ENCODE assay signal across 15 cellular contexts in the genomic region with DNA sequence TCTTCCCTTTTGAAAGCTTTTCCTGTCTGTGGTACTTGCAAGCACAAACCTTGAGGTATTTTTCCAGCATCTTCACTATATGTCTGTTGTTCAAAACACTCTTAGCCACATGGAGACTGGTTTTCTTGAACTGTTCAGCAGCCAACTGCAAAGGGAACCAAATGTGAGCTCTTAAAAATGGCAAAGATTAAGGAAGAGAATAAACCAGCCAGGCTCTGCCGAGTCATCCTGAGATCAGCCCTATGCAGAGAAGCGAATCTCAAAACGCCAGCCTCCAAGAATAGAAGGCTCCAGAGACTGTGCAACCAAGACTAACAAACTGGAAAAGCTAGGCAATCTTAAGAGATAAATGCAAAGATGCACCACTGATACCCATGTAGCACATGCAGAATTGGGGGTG. TPM values are rescaled to one million over a fixed set of nuclear protein-coding genes. Genes with fewer than 3 reads are reported as not detected.
DNase-seq lines count a peak whose midpoint lies in the region; ATAC-seq lines count a peak whose summit lies in the region.
"Had no signal": no experiment of that assay in that cellular context is flagged by ENCODE, and none has a peak within 500 bp of the region (broad histone marks: within the 10 kb centered on the region; RNA-seq: fewer than 3 reads in every experiment).

No MANE protein-coding gene starts in this region.

- CTCF ChIA-PET in activated CD4-positive, alpha-beta memory T cell treated with anti-CD3 and anti-CD28 coated beads for 36 hours (lab: Charles Lee) = interaction anchor here (0.7 kb wide), 1 partner anchor 19 kb away, joined by 3 read pairs; no protein-coding TSS in a partner anchor

- intact Hi-C loops in activated CD4-positive, alpha-beta memory T cell treated with anti-CD3 and anti-CD28 coated beads for 36 hours (cut with micrococcal nuclease) = no loop called here

- POLR2A ChIA-PET in activated CD4-positive, alpha-beta memory T cell treated with anti-CD3 and anti-CD28 coated beads for 36 hours (lab: Charles Lee) = interaction anchor here (1.1 to 2.5 kb wide), 2 partner anchors 20 to 34 kb away, joined by 4 to 11 read pairs; a partner anchor contains a TSS

- H3K9me3 Mint-ChIP-seq in T-helper 2 cell treated with Interferon-gamma antibody and Interleukin-4, amounts not matched to agents 5 μg/mL and 100 μg/mL, for 36 hours = no peaks in the 10 kb centered on the region
- no peaks in the 10 kb centered on the region for H3K9me3 Mint-ChIP-seq in activated CD4-positive, alpha-beta memory T cell treated with anti-CD3 and anti-CD28 coated beads for 36 hours
- no peaks in the 10 kb centered on the region for H3K9me3 Mint-ChIP-seq in stimulated activated effector memory CD8-positive, alpha-beta T cell treated with anti-CD3 and anti-CD28 coated beads, Interleukin-12 subunit alpha, Interleukin-12 subunit beta, amount 100 ng/mL, for 72 hours
- H3K9me3 Mint-ChIP-seq: CD8-positive, alpha-beta T cell had no signal

- no peak for DNase-seq in T-helper 2 cell treated with Interferon-gamma antibody and Interleukin-4, amounts not matched to agents 5 μg/mL and 100 μg/mL, for 36 hours (ENCODE audit: low spot score)
- DNase-seq in T-helper 2 cell = no peak
- DNase-seq in activated CD4-positive, alpha-beta memory T cell treated with anti-CD3 and anti-CD28 coated beads for 36 hours = no peak
- peak; percentile 64 for DNase-seq in fibroblast of peridontal ligament (ENCODE audit: extremely low read depth)
- no peak for DNase-seq in stimulated activated effector memory CD8-positive, alpha-beta T cell treated with anti-CD3 and anti-CD28 coated beads, Interleukin-12 subunit alpha, Interleukin-12 subunit beta, amount 100 ng/mL, for 72 hours (ENCODE audit: low spot score in 2 of 2)
- no peak for DNase-seq in SHP77 treated with DMSO at 0.1 percent for 48 hours (lab: John Stamatoyannopoulos, UW)
- DNase-seq in D341Med (ENCODE audit: low spot score) = no peak
- DNase-seq: 8988T; activated T-cell treated with anti-CD3 and anti-CD28 coated beads, Interleukin-2, amount 50 U/mL, for 48 hours; CD8-positive, alpha-beta T cell; NCI-H2081 treated with DMSO at 0.1 percent for 48 hours; NCI-H524 treated with DMSO at 0.1 percent for 48 hours; stomach had no signal

- H3K36me3 Mint-ChIP-seq in T-helper 2 cell treated with Interferon-gamma antibody and Interleukin-4, amounts not matched to agents 5 μg/mL and 100 μg/mL, for 36 hours (ENCODE audit: low read depth) = peaks cover 62% of the 10 kb centered on the region
- H3K36me3 Mint-ChIP-seq in activated CD4-positive, alpha-beta memory T cell treated with anti-CD3 and anti-CD28 coated beads for 36 hours = peaks cover 53% of the 10 kb centered on the region
- peaks cover 96% of the 10 kb centered on the region for H3K36me3 Mint-ChIP-seq in stimulated activated effector memory CD8-positive, alpha-beta T cell treated with anti-CD3 and anti-CD28 coated beads, Interleukin-12 subunit alpha, Interleukin-12 subunit beta, amount 100 ng/mL, for 72 hours

- H3K27ac Mint-ChIP-seq in T-helper 2 cell treated with Interferon-gamma antibody and Interleukin-4, amounts not matched to agents 5 μg/mL and 100 μg/mL, for 36 hours = peak overlapping the region; percentile 41
- H3K27ac Mint-ChIP-seq in activated CD4-positive, alpha-beta memory T cell treated with anti-CD3 and anti-CD28 coated beads for 36 hours = peak overlapping the region; percentile 16
- H3K27ac Mint-ChIP-seq in stimulated activated effector memory CD8-positive, alpha-beta T cell treated with anti-CD3 and anti-CD28 coated beads, Interleukin-12 subunit alpha, Interleukin-12 subunit beta, amount 100 ng/mL, for 72 hours = peak overlapping the region; percentile 48
- H3K27ac Mint-ChIP-seq: CD8-positive, alpha-beta T cell had no signal

- no peak for ATAC-seq in stimulated activated effector memory CD8-positive, alpha-beta T cell treated with anti-CD3 and anti-CD28 coated beads, Interleukin-12 subunit alpha, Interleukin-12 subunit beta, amount 100 ng/mL, for 72 hours
- no peak for ATAC-seq in GM21528 (IDR thresholded peaks at IDR 0.05; ENCODE audit: low FRiP score, unreplicated experiment)
- ATAC-seq: activated CD4-positive, CD25-positive, alpha-beta regulatory T cell treated with anti-CD3 and anti-CD28 coated beads, Interleukin-2, amount 50 U/mL, for 24 hours; CD8-positive, alpha-beta T cell had no signal

- H3K27me3 Mint-ChIP-seq in T-helper 2 cell treated with Interferon-gamma antibody and Interleukin-4, amounts not matched to agents 5 μg/mL and 100 μg/mL, for 36 hours (ENCODE audit: low read depth) = no peaks in the 10 kb centered on the region
- no peaks in the 10 kb centered on the region for H3K27me3 Mint-ChIP-seq in activated CD4-positive, alpha-beta memory T cell treated with anti-CD3 and anti-CD28 coated beads for 36 hours

- no peak overlapping the region for H3K4me3 Mint-ChIP-seq in T-helper 2 cell treated with Interferon-gamma antibody and Interleukin-4, amounts not matched to agents 5 μg/mL and 100 μg/mL, for 36 hours
- H3K4me3 Mint-ChIP-seq in activated CD4-positive, alpha-beta memory T cell treated with anti-CD3 and anti-CD28 coated beads for 36 hours = no peak overlapping the region
- H3K4me3 Mint-ChIP-seq in stimulated activated effector memory CD8-positive, alpha-beta T cell treated with anti-CD3 and anti-CD28 coated beads, Interleukin-12 subunit alpha, Interleukin-12 subunit beta, amount 100 ng/mL, for 72 hours = no peak overlapping the region
- H3K4me3 Mint-ChIP-seq: CD8-positive, alpha-beta T cell had no signal

- H3K4me1 Mint-ChIP-seq in T-helper 2 cell treated with Interferon-gamma antibody and Interleukin-4, amounts not matched to agents 5 μg/mL and 100 μg/mL, for 36 hours (ENCODE audit: low read depth) = no peaks in the 10 kb centered on the region
- peaks cover 5% of the 10 kb centered on the region for H3K4me1 Mint-ChIP-seq in activated CD4-positive, alpha-beta memory T cell treated with anti-CD3 and anti-CD28 coated beads for 36 hours (ENCODE audit: low read depth)
- peaks cover 16% of the 10 kb centered on the region for H3K4me1 Mint-ChIP-seq in stimulated activated effector memory CD8-positive, alpha-beta T cell treated with anti-CD3 and anti-CD28 coated beads, Interleukin-12 subunit alpha, Interleukin-12 subunit beta, amount 100 ng/mL, for 72 hours

RNA-seq across cellular contexts. Expression of a gene that starts 20.7 kb away (rescaled TPM):
- 10 to 100 TPM; 31.5 to 37.2 TPM for total RNA-seq in activated CD4-positive, alpha-beta memory T cell treated with anti-CD3 and anti-CD28 coated beads for 36 hours

RNA-seq across cellular contexts. Expression of a gene that starts 26.6 kb away (rescaled TPM):
- total RNA-seq in activated CD4-positive, alpha-beta memory T cell treated with anti-CD3 and anti-CD28 coated beads for 36 hours = 100 to 1,000 TPM in 1 of 2 experiments, 10 to 100 TPM in 1; 94.5 to 103 TPM

RNA-seq across cellular contexts. Expression of a gene that starts 59.9 kb away (rescaled TPM):
- total RNA-seq in activated CD4-positive, alpha-beta memory T cell treated with anti-CD3 and anti-CD28 coated beads for 36 hours = 100 to 1,000 TPM in 1 of 2 experiments, 10 to 100 TPM in 1; 94.2 to 100 TPM
